ENCODE assay signal across 8 cellular contexts in genomic region chr12:10722502-10722904, GRCh38. TPM values are rescaled to one million over a fixed set of nuclear protein-coding genes. Genes with fewer than 3 reads are reported as not detected.
DNase-seq lines count a peak whose midpoint lies in the region; ATAC-seq and TF ChIP-seq lines count a peak whose summit lies in the region.

No MANE protein-coding gene starts in this region.

- H3K9me3 ChIP-seq in A673 (ENCODE audit: low read depth, low read length, poor library complexity, severe bottlenecking) = no peaks in the 10 kb centered on the region
- no peaks in the 10 kb centered on the region for H3K9me3 ChIP-seq in SK-N-MC (ENCODE audit: low read depth, low read length)
- no peaks in the 10 kb centered on the region for H3K9me3 ChIP-seq in skeletal muscle tissue (ENCODE audit: control insufficient read depth in 3 of 3, low read length in 3 of 3)

- H3K27me3 ChIP-seq in A673 (replicated peaks; ENCODE audit: insufficient read depth, low read depth, low read length, poor library complexity) (no peaks in the 10 kb centered on the region), skeletal muscle tissue (ENCODE audit: control insufficient read depth in 3 of 3, insufficient read depth in 3 of 3, low read length in 3 of 3) (no peaks in the 10 kb centered on the region)

- H3K4me3 ChIP-seq in A673 (ENCODE audit: low read depth, low read length, poor library complexity, severe bottlenecking) (peak overlapping the region; percentile 93), SK-N-MC (peak overlapping the region; percentile 98), skeletal muscle tissue (ENCODE audit: low read length in 3 of 3) (peak overlapping the region; percentile 82 to 99 (median 94))

- peak; percentile 25; the same call in 1 of the 2 replicates for TF ChIP-seq CTCF in A673 (conservative IDR thresholded peaks at IDR 0.05; ENCODE audit: low read depth, low read length)

- H3K4me1 ChIP-seq in A673 (ENCODE audit: insufficient read depth, low read length, poor library complexity, severe bottlenecking) (peaks cover 50% of the 10 kb centered on the region), skeletal muscle tissue (ENCODE audit: control insufficient read depth in 3 of 3, insufficient read depth in 3 of 3, low read length in 3 of 3) (peaks cover 6 to 28% (median 12%) of the 10 kb centered on the region in 3 donors)

- POLR2A ChIA-PET in A673 (lab: Charles Lee; ENCODE audit: low non-redundant PET) = no interaction called here

- no TSS peak for BruUV-seq in A673 (replicated peaks; lab: Mats Ljungman, UMichigan)

- peak; percentile 33 for ATAC-seq in GM18858 (IDR thresholded peaks at IDR 0.05; ENCODE audit: unreplicated experiment)
- peak; percentile 41 for ATAC-seq in HG03064 (IDR thresholded peaks at IDR 0.05; ENCODE audit: low read depth, unreplicated experiment)

- H3K27ac ChIP-seq in A673 (ENCODE audit: low read depth, low read length, poor library complexity, severe bottlenecking) = peak overlapping the region; percentile 88
- peak overlapping the region; percentile 44; the same call in 1 of the 2 replicates for H3K27ac ChIP-seq in SK-N-MC
- H3K27ac ChIP-seq in skeletal muscle tissue (ENCODE audit: low read depth, low read length) = peak overlapping the region; percentile 100

- DNase-seq in A673 (ENCODE audit: low spot score) (no peak), SK-N-MC (ENCODE audit: low read depth, low spot score) (no peak), amniotic stem cell (lab: John Stamatoyannopoulos, UW) (peak; percentile 43), hepatic stellate cell (ENCODE audit: low spot score) (peak; percentile 63), NCI-H2107 (lab: John Stamatoyannopoulos, UW) (no peak)

- peak overlapping the region; percentile 87 for H3K9ac ChIP-seq in SK-N-MC (ENCODE audit: insufficient read length)
- H3K9ac ChIP-seq in skeletal muscle tissue (ENCODE audit: low read depth in 1 of 3, low read length in 3 of 3) = peak overlapping the region; percentile 95 to 99 (median 99)

- intact Hi-C loops in A673 (cut with micrococcal nuclease; ENCODE audit: unreplicated experiment) = no loop called here

- CTCF ChIA-PET in A673 (lab: Charles Lee) = no interaction called here

- H3K36me3 ChIP-seq in A673 (ENCODE audit: insufficient read depth, low read length, poor library complexity, severe bottlenecking) (no peaks in the 10 kb centered on the region), SK-N-MC (ENCODE audit: insufficient read depth, low read length) (peaks cover 14% of the 10 kb centered on the region), skeletal muscle tissue (ENCODE audit: control insufficient read depth in 3 of 3, insufficient read depth in 3 of 3, low read length in 3 of 3) (peaks cover 0 to 3% (median 0%) of the 10 kb centered on the region in 3 donors)

RNA-seq across cellular contexts. Expression of gene YBX3, which starts 0.6 kb away (rescaled TPM):
- total RNA-seq in A673 (2021) = 272 and 288 TPM in 2 replicates
- 172 TPM for total RNA-seq in skeletal muscle tissue

RNA-seq across cellular contexts. Expression of gene STYK1, which starts 48.7 kb away (rescaled TPM):
- total RNA-seq in A673 (2021) (0.77 and 0.94 TPM in 2 replicates), skeletal muscle tissue (not detected)

Comparison
In these comparisons a context has a peak if more than half of its experiments do, and no peak if none do; other contexts are left out.
1. DNase-seq: peak in amniotic stem cell (single experiment) and hepatic stellate cell (single experiment); none in A673 (single experiment), SK-N-MC (single experiment) and NCI-H2107 (single experiment).
2. H3K27ac ChIP-seq: peak in every context shown above with its lines; median percentile 100 in skeletal muscle tissue; 88 in A673; 44 in SK-N-MC.
3. Peak in every context shown above with its lines, with median percentiles within 50 percentile points of each other: H3K4me3 ChIP-seq.